ENCODE assay signal across 32 cellular contexts in genomic region chr2:8170552-8170951, GRCh38.
DNase-seq lines count a peak whose midpoint lies in the region; ATAC-seq and TF ChIP-seq lines count a peak whose summit lies in the region.
"Had no signal": no experiment of that assay in that cellular context is flagged by ENCODE, and none has a peak within 500 bp of the region (broad histone marks: within the 10 kb centered on the region; RNA-seq: fewer than 3 reads in every experiment).

No MANE protein-coding gene starts in this region.

- H2BK5ac ChIP-seq in neuronal stem cell (ENCODE audit: low read length), result no peak overlapping the region

- H3K27me3 ChIP-seq in A673 (replicated peaks; ENCODE audit: insufficient read depth, low read depth, low read length, poor library complexity) (no peaks in the 10 kb centered on the region), Karpas-422 (ENCODE audit: low read length) (no peaks in the 10 kb centered on the region), neuronal stem cell (ENCODE audit: control insufficient read depth in 3 of 3, insufficient read depth in 3 of 3, low read depth in 1 of 3, low read length in 3 of 3) (no peaks in the 10 kb centered on the region), mammary epithelial cell (ENCODE audit: insufficient read depth, low read length) (no peaks in the 10 kb centered on the region)
- H3K27me3 ChIP-seq: neutrophil had no signal

- peaks cover 46% of the 10 kb centered on the region for H3K4me1 ChIP-seq in A673 (ENCODE audit: insufficient read depth, low read length, poor library complexity, severe bottlenecking)
- H3K4me1 ChIP-seq in Karpas-422 (ENCODE audit: low read length), result peaks cover 32% of the 10 kb centered on the region
- H3K4me1 ChIP-seq in neuronal stem cell (ENCODE audit: control insufficient read depth in 2 of 2, insufficient read depth in 1 of 2, low read depth in 1 of 2, low read length in 2 of 2), result peaks cover 0 to 9% of the 10 kb centered on the region in 2 donors
- H3K4me1 ChIP-seq in mammary epithelial cell (ENCODE audit: insufficient read depth, low read length), result no peaks in the 10 kb centered on the region
- H3K4me1 ChIP-seq: psoas muscle had no signal

- H2BK15ac ChIP-seq in neuronal stem cell (ENCODE audit: low read length), result no peak overlapping the region

- in situ Hi-C loops in mammary epithelial cell (cut with MboI; ENCODE audit: low sequenced_read_pairs in 2 of 2), result no loop called here

- peaks cover 5% of the 10 kb centered on the region for H3K36me3 Mint-ChIP-seq in T-helper 17 cell (ENCODE audit: low read depth)

- no peak overlapping the region for H3K4me3 Mint-ChIP-seq in T-helper 17 cell
- H3K4me3 Mint-ChIP-seq: activated CD4-positive, alpha-beta T cell treated with anti-CD3 and anti-CD28 coated beads for 36 hours; activated CD8-positive, alpha-beta T cell treated with anti-CD3 and anti-CD28 coated beads for 36 hours; activated T-helper 1 cell treated with anti-CD3 and anti-CD28 coated beads, Interleukin-12 subunit alpha, Interleukin-12 subunit beta, Interleukin-2, Interleukin-4 antibody, amounts not matched to agents 30 ng/mL and 10 ng/mL and 1 ng/mL, durations not matched to agents 14 hours and 24 hours and 36 hours; B cell; CD8-positive, alpha-beta memory T cell; central memory CD8-positive, alpha-beta T cell; dendritic cell treated with granulocyte-macrophage colony-stimulating factor and Interleukin-4, amounts not matched to agents 40 ng/mL and 50 ng/mL, for 4 days; memory B cell; type B pancreatic cell had no signal

- H4K20me1 ChIP-seq in Karpas-422 (ENCODE audit: insufficient read depth, low read depth, low read length) (no peaks in the 10 kb centered on the region), mammary epithelial cell (ENCODE audit: insufficient read depth, low read length) (no peaks in the 10 kb centered on the region)

- DNase-seq in A673 (ENCODE audit: low spot score) (peak; percentile 90), Karpas-422 (peak; percentile 49), T-helper 17 cell (no peak), neuronal stem cell (ENCODE audit: low spot score) (no peak), mammary epithelial cell (no peak), NCI-H146 treated with DMSO at 0.1 percent for 48 hours (lab: John Stamatoyannopoulos, UW; ENCODE audit: unreplicated experiment) (no peak)
- DNase-seq: ACHN; activated CD4-positive, alpha-beta T cell treated with anti-CD3 and anti-CD28 coated beads for 36 hours; activated CD8-positive, alpha-beta memory T cell treated with anti-CD3 and anti-CD28 coated beads, Interleukin-2, amount 50 U/mL, for 48 hours; activated CD8-positive, alpha-beta T cell treated with anti-CD3 and anti-CD28 coated beads for 36 hours; activated naive CD4-positive, alpha-beta T cell treated with Interleukin-2 at 50 U/mL for 16 hours; CD8-positive, alpha-beta memory T cell; erythroblast; H7; MV-4-11; NCI-H146; NCI-H526 treated with DMSO at 0.1 percent for 48 hours; psoas muscle; SHP77; stimulated activated CD4-positive, alpha-beta T cell treated with anti-CD3 and anti-CD28 coated beads, Interleukin-15, amount 100 ng/mL, for 24 hours; stimulated activated CD4-positive, alpha-beta T cell treated with anti-CD3 and anti-CD28 coated beads, Interleukin-4, amount 100 ng/mL, for 4 hours had no signal

- intact Hi-C loops in A673 (cut with micrococcal nuclease; ENCODE audit: unreplicated experiment) (loop anchor here (5.0 to 10.0 kb wide), 2 partner anchors 214 to 512 kb away; partner anchors contain the start of gene ID2), mammary epithelial cell (cut with micrococcal nuclease) (no loop called here)

- H3K4me2 ChIP-seq in Karpas-422 (ENCODE audit: low read depth, low read length, poor library complexity, severe bottlenecking), result peak overlapping the region; percentile 58
- no peak overlapping the region for H3K4me2 ChIP-seq in neuronal stem cell (ENCODE audit: insufficient read depth, low read length, poor library complexity, severe bottlenecking)
- no peak overlapping the region for H3K4me2 ChIP-seq in mammary epithelial cell (ENCODE audit: insufficient read depth, low read depth, low read length)

- H2BK12ac ChIP-seq in neuronal stem cell (ENCODE audit: low read length), result no peak overlapping the region

- POLR2A ChIA-PET in A673 (lab: Charles Lee; ENCODE audit: low non-redundant PET), result no interaction called here

- no CpG with 5 or more reads among the region's 4 CpGs for WGBS in neuronal stem cell (ENCODE audit: extremely low coverage in 2 of 2, insufficient read length in 2 of 2, insufficient replicate concordance in 1 of 2), 2 donors
- WGBS in mammary epithelial cell (ENCODE audit: low coverage, missing lambda C conversion rate), result 58% methylated on average over 3 of the region's 4 CpGs

- dilution Hi-C loops in mammary epithelial cell (cut with HindIII; ENCODE audit: low sequenced_read_pairs), result no loop called here

- peak overlapping the region; percentile 30; the same call in 1 of the 2 replicates for H2AFZ ChIP-seq in Karpas-422 (ENCODE audit: low read length)
- peak overlapping the region; percentile 39 for H2AFZ ChIP-seq in neuronal stem cell (ENCODE audit: low read length)
- no peak overlapping the region for H2AFZ ChIP-seq in mammary epithelial cell (ENCODE audit: low read depth, low read length)

- no TSS peak for BruUV-seq in A673 (replicated peaks; lab: Mats Ljungman, UMichigan)
- BruUV-seq in mammary epithelial cell (replicated peaks; lab: Mats Ljungman, UMichigan), result no TSS peak

- CTCF ChIA-PET in A673 (lab: Charles Lee) (no interaction called here), mammary epithelial cell (lab: Charles Lee; ENCODE audit: low non-redundant PET) (no interaction called here)

- H3K27ac ChIP-seq in A673 (ENCODE audit: low read depth, low read length, poor library complexity, severe bottlenecking) (peak overlapping the region; percentile 73), Karpas-422 (ENCODE audit: low read length) (no peak overlapping the region), neuronal stem cell (replicated peaks; ENCODE audit: low read length) (no peak overlapping the region), mammary epithelial cell (ENCODE audit: insufficient read depth, low read depth, low read length) (no peak overlapping the region)
- H3K27ac ChIP-seq: neutrophil, psoas muscle had no signal

- no peaks in the 10 kb centered on the region for H3K27me3 Mint-ChIP-seq in T-helper 17 cell
- H3K27me3 Mint-ChIP-seq: activated CD4-positive, alpha-beta T cell treated with anti-CD3 and anti-CD28 coated beads for 36 hours; activated CD8-positive, alpha-beta T cell treated with anti-CD3 and anti-CD28 coated beads for 36 hours; CD8-positive, alpha-beta memory T cell; central memory CD8-positive, alpha-beta T cell; dendritic cell treated with granulocyte-macrophage colony-stimulating factor and Interleukin-4, amounts not matched to agents 40 ng/mL and 50 ng/mL, for 4 days had no signal

- H2BK120ac ChIP-seq in neuronal stem cell (ENCODE audit: low read depth, low read length), result no peak overlapping the region

- no peak for TF ChIP-seq CTCF in A673 (conservative IDR thresholded peaks at IDR 0.05; ENCODE audit: low read depth, low read length)
- no peak for TF ChIP-seq CTCF in mammary epithelial cell (conservative IDR thresholded peaks at IDR 0.05 in 1 of 2, IDR thresholded peaks at IDR 0.05 in 1 of 2; ENCODE audit: extremely low read depth in 1 of 2, insufficient read depth in 1 of 2, low read depth in 1 of 2, low read length in 2 of 2)

- H3K4me1 Mint-ChIP-seq in T-helper 17 cell, result peaks cover 6% of the 10 kb centered on the region
- H3K4me1 Mint-ChIP-seq: B cell, memory B cell had no signal

- H3K36me3 ChIP-seq in A673 (ENCODE audit: insufficient read depth, low read length, poor library complexity, severe bottlenecking), result no peaks in the 10 kb centered on the region
- H3K36me3 ChIP-seq in Karpas-422 (ENCODE audit: insufficient read depth, low read length), result no peaks in the 10 kb centered on the region
- H3K36me3 ChIP-seq in neuronal stem cell (replicated peaks in 1 of 2; ENCODE audit: control insufficient read depth in 2 of 2, insufficient read depth in 2 of 2, low read length in 2 of 2), result no peaks in the 10 kb centered on the region
- H3K36me3 ChIP-seq in mammary epithelial cell (ENCODE audit: insufficient read depth, low read length), result no peaks in the 10 kb centered on the region
- H3K36me3 ChIP-seq: neutrophil had no signal

- no peaks in the 10 kb centered on the region for H3K9me3 ChIP-seq in A673 (ENCODE audit: low read depth, low read length, poor library complexity, severe bottlenecking)
- no peaks in the 10 kb centered on the region for H3K9me3 ChIP-seq in Karpas-422 (ENCODE audit: low read length)
- H3K9me3 ChIP-seq in T-helper 17 cell (ENCODE audit: control insufficient read depth, low read length, poor library complexity, severe bottlenecking), result no peaks in the 10 kb centered on the region
- peaks cover 0 to 3% of the 10 kb centered on the region in 2 donors for H3K9me3 ChIP-seq in neuronal stem cell (replicated peaks in 1 of 2; ENCODE audit: control insufficient read depth in 2 of 2, insufficient read depth in 1 of 2, low read depth in 1 of 2, low read length in 2 of 2)
- H3K9me3 ChIP-seq in mammary epithelial cell (replicated peaks; ENCODE audit: insufficient read depth, low read length), result no peaks in the 10 kb centered on the region
- H3K9me3 ChIP-seq: neutrophil, psoas muscle had no signal

- no peaks in the 10 kb centered on the region for H3K9me2 ChIP-seq in Karpas-422 (replicated peaks; ENCODE audit: insufficient read depth, low read length)

- H3K79me2 ChIP-seq in Karpas-422 (ENCODE audit: low read length) (no peaks in the 10 kb centered on the region), mammary epithelial cell (ENCODE audit: insufficient read depth, low read length) (no peaks in the 10 kb centered on the region)

- H3K4me3 ChIP-seq in A673 (ENCODE audit: low read depth, low read length, poor library complexity, severe bottlenecking) (no peak overlapping the region), Karpas-422 (ENCODE audit: low read length) (peak overlapping the region; percentile 38), neuronal stem cell (ENCODE audit: low read length in 2 of 2) (no peak overlapping the region), mammary epithelial cell (replicated peaks in 1 of 3; ENCODE audit: insufficient read depth in 1 of 3, low read depth in 2 of 3, low read length in 3 of 3) (no peak overlapping the region)
- H3K4me3 ChIP-seq: psoas muscle had no signal

- no peak overlapping the region for H4K91ac ChIP-seq in neuronal stem cell (ENCODE audit: low read depth, low read length, poor library complexity)

- no peaks in the 10 kb centered on the region for H3K79me1 ChIP-seq in neuronal stem cell (ENCODE audit: low read depth, low read length)

- H3K9ac ChIP-seq in Karpas-422 (ENCODE audit: low read length) (peak overlapping the region; percentile 28), neuronal stem cell (ENCODE audit: low read depth, low read length, poor library complexity) (no peak overlapping the region), mammary epithelial cell (ENCODE audit: insufficient read depth, low read length) (no peak overlapping the region)

- H3K18ac ChIP-seq in neuronal stem cell (ENCODE audit: low read length), result no peak overlapping the region

- no peak overlapping the region for H4K8ac ChIP-seq in neuronal stem cell (ENCODE audit: low read depth, low read length)

- H3K27ac Mint-ChIP-seq in T-helper 17 cell, result peak overlapping the region; percentile 14
- H3K27ac Mint-ChIP-seq: activated CD4-positive, alpha-beta T cell treated with anti-CD3 and anti-CD28 coated beads for 36 hours; activated CD8-positive, alpha-beta T cell treated with anti-CD3 and anti-CD28 coated beads for 36 hours; activated T-helper 1 cell treated with anti-CD3 and anti-CD28 coated beads, Interleukin-12 subunit alpha, Interleukin-12 subunit beta, Interleukin-2, Interleukin-4 antibody, amounts not matched to agents 30 ng/mL and 10 ng/mL and 1 ng/mL, durations not matched to agents 14 hours and 24 hours and 36 hours; B cell; dendritic cell treated with granulocyte-macrophage colony-stimulating factor and Interleukin-4, amounts not matched to agents 40 ng/mL and 50 ng/mL, for 4 days; memory B cell; type B pancreatic cell had no signal

- no peak for ATAC-seq in T-helper 17 cell
- no peak for ATAC-seq in HG02938 (IDR thresholded peaks at IDR 0.05; ENCODE audit: unreplicated experiment)
- no peak for ATAC-seq in HG02840 (IDR thresholded peaks at IDR 0.05; ENCODE audit: low FRiP score, unreplicated experiment)
- ATAC-seq: activated CD4-positive, alpha-beta T cell treated with anti-CD3 and anti-CD28 coated beads for 36 hours; activated CD8-positive, alpha-beta T cell treated with anti-CD3 and anti-CD28 coated beads for 36 hours; left lobe of liver; Panc1; psoas muscle had no signal

- H2AK5ac ChIP-seq in neuronal stem cell (ENCODE audit: low read depth, low read length), result no peak overlapping the region

- H3K4ac ChIP-seq in neuronal stem cell (ENCODE audit: low read length), result no peak overlapping the region

- H3K23ac ChIP-seq in neuronal stem cell (ENCODE audit: low read depth, low read length, poor library complexity), result no peak overlapping the region

- no peak overlapping the region for H3K14ac ChIP-seq in neuronal stem cell (ENCODE audit: low read length)

Comparison
In these comparisons a context has a peak if more than half of its experiments do, and no peak if none do; other contexts are left out.
1. DNase-seq: peak in A673 (single experiment) and Karpas-422 (single experiment); none in T-helper 17 cell (0 of 3), neuronal stem cell (single experiment), mammary epithelial cell (single experiment) and NCI-H146 treated with DMSO at 0.1 percent for 48 hours (single experiment).